Comparison of ENCODE assay signal across 8 cellular contexts in the genomic region with DNA sequence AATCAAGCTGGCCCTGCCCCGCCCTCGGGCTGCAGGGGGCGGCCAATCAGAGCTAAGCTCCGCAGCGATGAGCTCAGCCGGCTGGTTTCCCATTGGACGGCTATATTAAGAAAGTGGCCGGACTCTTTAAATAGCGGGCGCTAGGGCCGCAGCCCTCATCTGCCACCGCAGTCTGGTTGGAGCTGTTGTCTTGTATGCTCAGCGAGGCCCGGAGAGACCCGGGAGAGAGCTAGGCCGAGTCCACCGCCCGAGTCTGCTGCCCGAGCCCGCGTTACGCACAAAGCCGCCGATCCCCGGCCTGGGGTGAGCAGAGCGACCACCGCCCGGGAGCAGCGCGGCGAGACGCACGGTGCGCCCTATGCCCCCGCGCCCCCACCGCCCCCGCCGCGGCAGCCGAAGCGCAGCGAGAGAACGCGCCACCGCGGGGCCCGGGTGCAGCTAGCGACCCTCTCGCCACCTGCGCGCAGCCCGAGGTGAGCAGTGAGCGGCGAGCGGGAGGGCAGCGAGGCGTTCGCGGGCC. TPM values are rescaled to one million over a fixed set of nuclear protein-coding genes. Genes with fewer than 3 reads are reported as not detected.
DNase-seq lines count a peak whose midpoint lies in the region; ATAC-seq and TF ChIP-seq lines count a peak whose summit lies in the region.

A gene (plus strand): TSS at position 158 of the 520 bp plus-strand sequence. CDS start 392 bp downstream, outside the sequence.

- TF ChIP-seq RAD21 in Ishikawa (IDR thresholded peaks at IDR 0.05; ENCODE audit: low read depth) = peak; percentile 7; the same call in 1 of the 2 replicates

- no peaks in the 10 kb centered on the region for H3K9me3 ChIP-seq in Panc1 (ENCODE audit: control insufficient read depth, insufficient read depth, low read depth, low read length)
- no peaks in the 10 kb centered on the region for H3K9me3 ChIP-seq in esophagus muscularis mucosa
- no peaks in the 10 kb centered on the region for H3K9me3 ChIP-seq in muscle layer of duodenum (ENCODE audit: control insufficient read depth in 1 of 2, low read length in 2 of 2)

- intact Hi-C loops in Panc1 (cut with micrococcal nuclease; ENCODE audit: unreplicated experiment) = loop anchor here (10.0 kb wide), 1 partner anchor 148 kb away; no protein-coding TSS in a partner anchor
- intact Hi-C loops in esophagus muscularis mucosa (cut with DNase I) = no loop called here

- TF ChIP-seq EP300 in Ishikawa (IDR thresholded peaks at IDR 0.05; ENCODE audit: borderline replicate concordance) (no peak), esophagus muscularis mucosa (IDR thresholded peaks at IDR 0.05) (no peak)

- POLR2A ChIA-PET in Panc1 (lab: Charles Lee) = interaction anchor here (0.6 to 1.4 kb wide), 12 partner anchors 8 to 204 kb away, joined by 3 to 13 read pairs (median 4); no protein-coding TSS in a partner anchor

- no peaks in the 10 kb centered on the region for H3K36me3 ChIP-seq in Panc1 (ENCODE audit: control insufficient read depth, insufficient read depth, low read length)
- H3K36me3 ChIP-seq in esophagus muscularis mucosa = peaks cover 15 to 26% (median 18%) of the 10 kb centered on the region in 4 donors
- peaks cover 5 to 21% of the 10 kb centered on the region in 2 donors for H3K36me3 ChIP-seq in muscle layer of duodenum (ENCODE audit: control insufficient read depth in 1 of 2, insufficient read depth in 2 of 2, low read length in 2 of 2)

- H3K27me3 ChIP-seq in Panc1 (ENCODE audit: control insufficient read depth, insufficient read depth, low read length) = no peaks in the 10 kb centered on the region
- no peaks in the 10 kb centered on the region for H3K27me3 ChIP-seq in esophagus muscularis mucosa
- no peaks in the 10 kb centered on the region for H3K27me3 ChIP-seq in muscle layer of duodenum (ENCODE audit: low read depth, low read length)

- peaks cover 41% of the 10 kb centered on the region for H3K4me1 ChIP-seq in Panc1 (ENCODE audit: control insufficient read depth, insufficient read depth, low read length)
- peaks cover 25 to 55% (median 51%) of the 10 kb centered on the region in 4 donors for H3K4me1 ChIP-seq in esophagus muscularis mucosa
- H3K4me1 ChIP-seq in muscle layer of duodenum (ENCODE audit: control insufficient read depth in 1 of 2, insufficient read depth in 2 of 2, low read length in 2 of 2) = peaks cover 3 to 26% of the 10 kb centered on the region in 2 donors

- peak within 1 kb of the TSS; percentile 73 to 81 for H3K4me3 ChIP-seq in Panc1 (ENCODE audit: low read depth in 2 of 2, low read length in 2 of 2)
- H3K4me3 ChIP-seq in esophagus muscularis mucosa = peak within 1 kb of the TSS; percentile 73 to 99 (median 78)
- H3K4me3 ChIP-seq in muscle layer of duodenum (ENCODE audit: low read depth in 1 of 2, low read length in 2 of 2) = peak within 1 kb of the TSS; percentile 85 to 89

- in situ Hi-C loops in Panc1 (cut with HindIII; ENCODE audit: low pct_unique_long_range_greater_than_20kb, low sequenced_read_pairs) = loop anchor here (10.0 to 25.0 kb wide), 2 partner anchors 78 to 190 kb away; no protein-coding TSS in a partner anchor

- ATAC-seq in GM21619 (IDR thresholded peaks at IDR 0.05; ENCODE audit: unreplicated experiment) (peak; percentile 94), Panc1 (peak; percentile 91)

- CTCF ChIA-PET in Panc1 (lab: Charles Lee) = interaction anchor here (0.6 to 1.2 kb wide), 7 partner anchors 36 to 195 kb away, joined by 3 to 5 read pairs (median 3); no protein-coding TSS in a partner anchor

- TF ChIP-seq POLR2A in esophagus muscularis mucosa (IDR thresholded peaks at IDR 0.05; ENCODE audit: low read depth) = peak; percentile 100

- 0% methylated on average over 20 of the region's 60 CpGs for WGBS in esophagus muscularis mucosa

- DNase-seq in DMS153 (lab: John Stamatoyannopoulos, UW) (peak; percentile 97), Panc1 (ENCODE audit: low read depth, low spot score) (peak; percentile 90), activated T-helper 1 cell treated with Interleukin-2 at 50 U/mL for 16 hours (ENCODE audit: low read depth) (peak; percentile 73), esophagus muscularis mucosa (ENCODE audit: extremely low spot score) (peak; percentile 100)
- DNase-seq in stimulated activated CD8-positive, alpha-beta memory T cell treated with anti-CD3 and anti-CD28 coated beads, Interleukin-7, amount 100 ng/mL, for 24 hours (ENCODE audit: low read depth) = peak; percentile 69

- no TSS peak for BruUV-seq in Panc1 (replicated peaks; lab: Mats Ljungman, UMichigan)

- H3K27ac ChIP-seq in Panc1 (ENCODE audit: low read length) = peak within 1 kb of the TSS; percentile 76
- H3K27ac ChIP-seq in esophagus muscularis mucosa (replicated peaks in 1 of 4) = peak within 1 kb of the TSS; percentile 94 to 100 (median 98)
- peak within 1 kb of the TSS; percentile 97 for H3K27ac ChIP-seq in muscle layer of duodenum (ENCODE audit: low read length)

- TF ChIP-seq CTCF in Panc1 (IDR thresholded peaks at IDR 0.05) (no peak), esophagus muscularis mucosa (IDR thresholded peaks at IDR 0.05) (no peak)

TF ChIP-seq in Ishikawa, 13 proteins besides CTCF, POLR2A, EP300 and RAD21:
- TF ChIP-seq TCF12 (IDR thresholded peaks at IDR 0.05; ENCODE audit: low read depth) (peak; percentile 30; the same call in 1 of the 2 replicates), FOXM1 (IDR thresholded peaks at IDR 0.05; ENCODE audit: borderline replicate concordance, low read depth) (no peak), TAF1 (IDR thresholded peaks at IDR 0.05; ENCODE audit: low read depth) (peak; percentile 87; the same call in 1 of the 2 replicates), NFIC (IDR thresholded peaks at IDR 0.05) (no peak), EGR1 (IDR thresholded peaks at IDR 0.05) (peak; percentile 17; the same call in 1 of the 2 replicates)
- TF ChIP-seq, protein P1, sequence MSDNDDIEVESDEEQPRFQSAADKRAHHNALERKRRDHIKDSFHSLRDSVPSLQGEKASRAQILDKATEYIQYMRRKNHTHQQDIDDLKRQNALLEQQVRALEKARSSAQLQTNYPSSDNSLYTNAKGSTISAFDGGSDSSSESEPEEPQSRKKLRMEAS (IDR thresholded peaks at IDR 0.05) = 0 out of 2 replicates have a peak, but pooled peaks have one; percentile 1

RNA-seq across cellular contexts. Expression of the gene that starts here (rescaled TPM):
- total RNA-seq in Panc1 (2021; ENCODE audit: unreplicated experiment) (38.9 TPM), esophagus muscularis mucosa (1,000 to 10,000 TPM in 3 of 4 donors, 100 to 1,000 TPM in 1; 809 to 1,532 (median 1,203) TPM)
- 42.5 TPM for polyA plus RNA-seq in Panc1 (2012; ENCODE audit: insufficient read length)

Comparison
In these comparisons a context has a peak if more than half of its experiments do, and no peak if none do; other contexts are left out.
1. Peak in every context shown above with its lines: DNase-seq, ATAC-seq, H3K4me3 ChIP-seq and H3K27ac ChIP-seq.
2. RNA of the gene that starts here (total RNA-seq): 809 to 1,532 TPM in esophagus muscularis mucosa; 38.9 TPM in Panc1 (single experiment); every median in the first group is over 10 times any median in the second.